34 cellular contexts compared by ENCODE assay signal in the genomic region with DNA sequence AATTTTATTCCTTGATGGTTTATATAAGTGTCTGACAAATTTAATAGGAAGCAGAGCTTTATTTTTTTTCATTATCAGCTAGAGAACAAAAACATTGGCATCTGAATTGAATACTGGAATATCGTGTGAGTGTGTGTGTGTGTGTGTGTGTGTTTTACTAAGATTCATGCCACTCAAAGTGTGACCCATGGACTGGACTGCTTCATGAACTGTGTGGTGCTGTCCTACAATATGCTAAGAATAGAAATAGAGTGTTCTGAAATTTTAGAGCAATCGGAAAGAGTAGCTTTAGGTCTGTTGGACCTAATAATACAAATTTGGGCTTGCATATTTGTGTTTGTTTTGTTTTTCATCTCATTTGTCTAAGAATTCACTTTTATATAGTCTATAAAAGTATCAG.
"Had no signal": no experiment of that assay in that cellular context is flagged by ENCODE, and none has a peak within 500 bp of the region (broad histone marks: within the 10 kb centered on the region; RNA-seq: fewer than 3 reads in every experiment).

No MANE protein-coding gene starts in this region.

- DNase-seq: Karpas-422, Kasumi-1, KG1, MG63, MM.1S, MV-4-11, NCI-H1048, NCI-H1092, NCI-H1092 treated with DMSO at 0.1 percent for 48 hours, NCI-H1105, NCI-H1105 treated with DMSO at 0.1 percent for 48 hours, NCI-H1417, NCI-H1417 treated with DMSO at 0.1 percent for 48 hours, NCI-H1436, NCI-H1436 treated with DMSO at 0.1 percent for 48 hours, NCI-H146, NCI-H1694, NCI-H1694 treated with DMSO at 0.1 percent for 48 hours, NCI-H187, NCI-H187 treated with DMSO at 0.1 percent for 48 hours, NCI-H1930, NCI-H2029, NCI-H2029 treated with DMSO at 0.1 percent for 48 hours, NCI-H2081, NCI-H2081 treated with DMSO at 0.1 percent for 48 hours, NCI-H2107, NCI-H2171, NCI-H2171 treated with DMSO at 0.1 percent for 48 hours, NCI-H2227 treated with DMSO at 0.1 percent for 48 hours, NCI-H226, NCI-H345, NCI-H446, NCI-H446 treated with DMSO at 0.1 percent for 48 hours had no signal

- H3K27ac ChIP-seq: KMS-11 had no signal

- H3K36me3 ChIP-seq: MG63 had no signal

- H3K4me3 ChIP-seq: MG63 had no signal

- H3K4me2 ChIP-seq: KMS-11 had no signal

- H3K9me3 ChIP-seq: MG63 had no signal

- H3K27me3 ChIP-seq: MG63 had no signal
